ENCODE assay signal across 18 cellular contexts in the genomic region with DNA sequence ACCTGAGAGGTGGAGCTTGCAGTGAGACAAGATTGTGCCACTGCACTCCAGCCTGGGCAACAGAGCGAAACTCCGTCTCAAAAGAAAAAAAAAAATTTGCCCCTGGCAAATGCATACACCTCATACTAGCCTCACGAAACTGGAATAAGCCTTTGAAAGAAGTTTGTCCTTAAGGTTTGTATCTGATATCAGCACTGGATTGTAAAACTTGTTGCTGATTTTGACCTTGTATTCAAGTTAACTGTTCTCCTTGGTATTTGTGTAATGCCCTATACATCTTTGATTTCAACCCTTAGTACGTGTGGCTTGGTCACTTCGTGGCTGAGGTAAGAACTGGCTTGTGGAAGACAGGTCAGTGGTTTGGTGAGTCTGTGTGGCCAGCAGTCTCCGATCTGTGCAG. TPM values are rescaled to one million over a fixed set of nuclear protein-coding genes. Genes with fewer than 3 reads are reported as not detected.
A peak's percentile ranks its signal among the peaks of the same experiment; 100 is the strongest.
DNase-seq lines count a peak whose midpoint lies in the region; ATAC-seq and TF ChIP-seq lines count a peak whose summit lies in the region.
"Had no signal": no experiment of that assay in that cellular context is flagged by ENCODE, and none has a peak within 500 bp of the region (broad histone marks: within the 10 kb centered on the region; RNA-seq: fewer than 3 reads in every experiment).

No MANE protein-coding gene starts in this region.

- H3K27me3 Mint-ChIP-seq in T-helper 17 cell: no peaks in the 10 kb centered on the region
- H3K27me3 Mint-ChIP-seq in neural progenitor cell (ENCODE audit: insufficient read depth, low read depth): no peaks in the 10 kb centered on the region
- no peaks in the 10 kb centered on the region for H3K27me3 Mint-ChIP-seq in endodermal cell (ENCODE audit: insufficient read depth)
- H3K27me3 Mint-ChIP-seq: CD4-positive, CD25-positive, alpha-beta regulatory T cell; IgD-negative memory B cell had no signal

- TF ChIP-seq CTCF in neural progenitor cell (IDR thresholded peaks at IDR 0.05) (no peak), endodermal cell (conservative IDR thresholded peaks at IDR 0.05) (no peak)

- H3K79me2 ChIP-seq in neural progenitor cell (ENCODE audit: low read depth): peaks cover 5% of the 10 kb centered on the region

- H3K27ac Mint-ChIP-seq in T-helper 17 cell (no peak overlapping the region), neural progenitor cell (peak overlapping the region; percentile 5), endodermal cell (no peak overlapping the region)
- H3K27ac Mint-ChIP-seq: GM23338, HFFc6 had no signal

- no peaks in the 10 kb centered on the region for H4K20me1 ChIP-seq in neural progenitor cell (ENCODE audit: low read depth)

- intact Hi-C loops in cardiac septum (cut with DNase I): no loop called here
- intact Hi-C loops in left ventricle myocardium superior (cut with micrococcal nuclease): no loop called here

- H3K27ac ChIP-seq in neural progenitor cell (no peak overlapping the region), endodermal cell (ENCODE audit: low read depth, low read length) (no peak overlapping the region)

- WGBS in endodermal cell (ENCODE audit: insufficient coverage in 1 of 2, insufficient read length in 1 of 2), 2 experiments: 85 to 91% methylated on average over 3 to 6 of the region's 6 CpGs

- H3K9ac ChIP-seq in neural progenitor cell (no peak overlapping the region), endodermal cell (ENCODE audit: extremely low read depth, low read length, poor library complexity, severe bottlenecking) (no peak overlapping the region)

- peaks cover 16% of the 10 kb centered on the region for H3F3A ChIP-seq in neural progenitor cell (ENCODE audit: low read depth)

- H3K36me3 Mint-ChIP-seq in T-helper 17 cell (ENCODE audit: low read depth): no peaks in the 10 kb centered on the region
- H3K36me3 Mint-ChIP-seq in neural progenitor cell: peaks cover 7% of the 10 kb centered on the region
- H3K36me3 Mint-ChIP-seq in endodermal cell (ENCODE audit: low read depth): peaks cover 29% of the 10 kb centered on the region

- H3K4me1 Mint-ChIP-seq in T-helper 17 cell (peaks cover 3% of the 10 kb centered on the region), neural progenitor cell (peaks cover 2% of the 10 kb centered on the region), endodermal cell (peaks cover 3% of the 10 kb centered on the region)
- H3K4me1 Mint-ChIP-seq: IgD-negative memory B cell had no signal

- H3K4me3 Mint-ChIP-seq in T-helper 17 cell (peak overlapping the region; percentile 15), neural progenitor cell (no peak overlapping the region), endodermal cell (no peak overlapping the region)
- H3K4me3 Mint-ChIP-seq: GM23338, HFFc6, IgD-negative memory B cell had no signal

- no peak overlapping the region for H3K4me2 ChIP-seq in neural progenitor cell
- H3K4me2 ChIP-seq: GM23338 had no signal

- no peak overlapping the region for H2AFZ ChIP-seq in neural progenitor cell (replicated peaks)
- H2AFZ ChIP-seq: GM23338 had no signal

- H3K9me3 Mint-ChIP-seq in neural progenitor cell (no peaks in the 10 kb centered on the region), endodermal cell (no peaks in the 10 kb centered on the region)
- H3K9me3 Mint-ChIP-seq: CD4-positive, CD25-positive, alpha-beta regulatory T cell; GM23338; HFFc6; IgD-negative memory B cell had no signal

- DNase-seq in cardiac septum (ENCODE audit: low spot score) (peak; percentile 27), left ventricle myocardium superior (no peak), T-helper 17 cell (no peak), neural progenitor cell (ENCODE audit: low spot score) (no peak), endodermal cell (no peak), Ammon's horn (ENCODE audit: low spot score) (no peak)
- DNase-seq: BE2C; C1 segment of cervical spinal cord; CD4-positive, CD25-positive, alpha-beta regulatory T cell; DMS153; DMS79; GDM1; HCEC 1CT; HFFc6 had no signal

- H3K4me3 ChIP-seq in neural progenitor cell (no peak overlapping the region), endodermal cell (ENCODE audit: low read length) (no peak overlapping the region)
- H3K4me3 ChIP-seq: GM23338 had no signal

- H3K4me1 ChIP-seq in neural progenitor cell: no peaks in the 10 kb centered on the region
- H3K4me1 ChIP-seq in endodermal cell (ENCODE audit: control insufficient read depth, insufficient read depth, low read length): no peaks in the 10 kb centered on the region
- H3K4me1 ChIP-seq: BE2C had no signal

- no peak for ATAC-seq in left ventricle myocardium superior
- no peak for ATAC-seq in T-helper 17 cell
- ATAC-seq in GM18511 (IDR thresholded peaks at IDR 0.05; ENCODE audit: unreplicated experiment): no peak
- ATAC-seq: HepG2 had no signal

- H3K36me3 ChIP-seq in neural progenitor cell: peaks cover 5% of the 10 kb centered on the region
- H3K36me3 ChIP-seq in endodermal cell (ENCODE audit: control insufficient read depth, insufficient read depth, low read length): peaks cover 25% of the 10 kb centered on the region

- no peaks in the 10 kb centered on the region for H3K9me3 ChIP-seq in T-helper 17 cell (ENCODE audit: control insufficient read depth, low read length, poor library complexity, severe bottlenecking)
- H3K9me3 ChIP-seq in neural progenitor cell (ENCODE audit: low read depth): no peaks in the 10 kb centered on the region
- H3K9me3 ChIP-seq in endodermal cell (ENCODE audit: control insufficient read depth, low read length): no peaks in the 10 kb centered on the region
- H3K9me3 ChIP-seq: BE2C had no signal

- H3K27me3 ChIP-seq in neural progenitor cell (no peaks in the 10 kb centered on the region), endodermal cell (ENCODE audit: control insufficient read depth, insufficient read depth, low read length, poor library complexity, severe bottlenecking) (no peaks in the 10 kb centered on the region)
- H3K27me3 ChIP-seq: BE2C had no signal

RNA-seq across cellular contexts. Expression of gene FLCN, which starts 6.2 kb away (rescaled TPM):
- total RNA-seq in cardiac septum: 36.1 TPM
- total RNA-seq in left ventricle myocardium superior: 63.3 TPM
- total RNA-seq in T-helper 17 cell: 10 to 100 TPM; 34.1 to 44.9 TPM
- total RNA-seq in neural progenitor cell (ENCODE audit: low replicate concordance): 16.3 and 30.1 TPM in 2 replicates
- total RNA-seq in endodermal cell: 10 to 100 TPM; 41.8 to 47.2 TPM
- 22.6 TPM for polyA plus RNA-seq in endodermal cell (2013, experiment 1 of 2)
- 19.6 TPM for polyA plus RNA-seq in endodermal cell (2013, experiment 2 of 2)

RNA-seq across cellular contexts. Expression of gene PLD6, which starts 37.0 kb away (rescaled TPM):
- total RNA-seq in cardiac septum (1.4 TPM), left ventricle myocardium superior (11.5 TPM), T-helper 17 cell (10 to 100 TPM; 13.2 to 15.3 TPM), neural progenitor cell (ENCODE audit: low replicate concordance) (0.22 and 1.2 TPM in 2 replicates), endodermal cell (1 to 10 TPM in 1 of 2 donors, under 1 TPM in 1; 0.42 to 1.5 TPM)
- polyA plus RNA-seq in endodermal cell (2013, experiment 1 of 2): 1.6 TPM
- polyA plus RNA-seq in endodermal cell (2013, experiment 2 of 2): 1.5 TPM
- total RNA-seq: GM23338 had no signal
- polyA plus RNA-seq: GM23338 had no signal

RNA-seq across cellular contexts. Expression of gene COPS3, which starts 37.9 kb away (rescaled TPM):
- total RNA-seq in cardiac septum: 64.0 TPM
- 89.4 TPM for total RNA-seq in left ventricle myocardium superior
- total RNA-seq in T-helper 17 cell: 10 to 100 TPM; 87.8 to 89.1 TPM
- 99.8 and 113 TPM in 2 replicates for total RNA-seq in neural progenitor cell (ENCODE audit: low replicate concordance)
- 10 to 100 TPM; 63.1 to 67.5 TPM for total RNA-seq in endodermal cell
- 92.4 TPM for polyA plus RNA-seq in endodermal cell (2013, experiment 1 of 2)
- 91.0 TPM for polyA plus RNA-seq in endodermal cell (2013, experiment 2 of 2)
